1 cellular context compared by ENCODE assay signal in the genomic region with DNA sequence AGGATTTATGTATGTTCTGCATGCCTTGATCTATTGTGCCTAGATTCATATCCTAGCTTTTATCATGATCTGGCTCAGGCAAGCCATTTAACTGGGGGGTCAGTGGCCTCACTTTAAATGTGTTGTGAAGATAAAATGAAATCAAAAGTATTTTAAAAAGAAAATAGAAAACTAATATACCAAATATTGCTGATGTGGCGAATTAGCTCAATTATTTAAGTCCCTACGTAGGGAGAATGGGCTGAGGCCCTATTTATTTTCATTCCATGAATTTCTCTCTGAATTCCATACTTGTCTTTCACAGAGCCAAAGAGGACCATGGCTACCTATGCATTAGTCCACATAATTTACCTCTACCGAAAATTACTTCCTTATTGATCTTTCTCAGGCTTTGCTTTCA.
TF ChIP-seq lines count a peak whose summit lies in the region.

No MANE protein-coding gene starts in this region.

TF ChIP-seq in GM12878, 131 proteins besides CTCF, POLR2A, EP300 and RAD21:
- TF ChIP-seq, protein P1, sequence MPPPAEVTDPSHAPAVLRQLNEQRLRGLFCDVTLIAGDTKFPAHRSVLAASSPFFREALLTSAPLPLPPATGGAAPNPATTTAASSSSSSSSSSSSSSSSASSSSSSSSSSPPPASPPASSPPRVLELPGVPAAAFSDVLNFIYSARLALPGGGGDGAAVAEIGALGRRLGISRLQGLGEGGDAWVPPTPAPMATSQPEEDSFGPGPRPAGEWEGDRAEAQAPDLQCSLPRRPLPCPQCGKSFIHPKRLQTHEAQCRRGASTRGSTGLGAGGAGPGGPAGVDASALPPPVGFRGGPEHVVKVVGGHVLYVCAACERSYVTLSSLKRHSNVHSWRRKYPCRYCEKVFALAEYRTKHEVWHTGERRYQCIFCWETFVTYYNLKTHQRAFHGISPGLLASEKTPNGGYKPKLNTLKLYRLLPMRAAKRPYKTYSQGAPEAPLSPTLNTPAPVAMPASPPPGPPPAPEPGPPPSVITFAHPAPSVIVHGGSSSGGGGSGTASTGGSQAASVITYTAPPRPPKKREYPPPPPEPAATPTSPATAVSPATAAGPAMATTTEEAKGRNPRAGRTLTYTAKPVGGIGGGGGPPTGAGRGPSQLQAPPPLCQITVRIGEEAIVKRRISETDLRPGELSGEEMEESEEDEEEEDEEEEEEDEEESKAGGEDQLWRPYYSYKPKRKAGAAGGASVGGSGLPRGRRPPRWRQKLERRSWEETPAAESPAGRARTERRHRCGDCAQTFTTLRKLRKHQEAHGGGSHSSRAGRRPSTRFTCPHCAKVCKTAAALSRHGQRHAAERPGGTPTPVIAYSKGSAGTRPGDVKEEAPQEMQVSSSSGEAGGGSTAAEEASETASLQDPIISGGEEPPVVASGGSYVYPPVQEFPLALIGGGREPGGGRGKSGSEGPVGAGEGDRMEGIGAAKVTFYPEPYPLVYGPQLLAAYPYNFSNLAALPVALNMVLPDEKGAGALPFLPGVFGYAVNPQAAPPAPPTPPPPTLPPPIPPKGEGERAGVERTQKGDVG (CRISPR knock-in tag; IDR thresholded peaks at IDR 0.05) = no peak
- TF ChIP-seq TAF1 (IDR thresholded peaks at IDR 0.05; ENCODE audit: borderline replicate concordance, low read depth, low read length) = no peak
- no peak for TF ChIP-seq KLF5 (IDR thresholded peaks at IDR 0.05; ENCODE audit: partially characterized antibody)
- TF ChIP-seq JUND (IDR thresholded peaks at IDR 0.05; ENCODE audit: low read depth, low read length) = no peak
- TF ChIP-seq ZNF384 (IDR thresholded peaks at IDR 0.05; ENCODE audit: borderline replicate concordance, low read depth, low read length) = no peak
- TF ChIP-seq CBFB (IDR thresholded peaks at IDR 0.05; ENCODE audit: low read depth) = no peak
